Comparison of ENCODE assay signal across 2 cellular contexts in genomic region chr11:605286-606129, GRCh38.
TF ChIP-seq lines count a peak whose summit lies in the region.

No MANE protein-coding gene starts in this region.

TF ChIP-seq in SK-N-SH, 30 proteins besides CTCF, POLR2A, EP300 and RAD21:
- TF ChIP-seq RCOR1 (IDR thresholded peaks at IDR 0.05; ENCODE audit: low read length) (no peak), IRF3 (IDR thresholded peaks at IDR 0.05; ENCODE audit: low read depth, low read length) (no peak), GABPA (IDR thresholded peaks at IDR 0.05; ENCODE audit: low read depth) (no peak), GATA2 (CRISPR knock-in tag; IDR thresholded peaks at IDR 0.05) (no peak), NFIC (IDR thresholded peaks at IDR 0.05; ENCODE audit: borderline replicate concordance) (no peak), POLR2AphosphoS5 (IDR thresholded peaks at IDR 0.05; ENCODE audit: low read depth, low read length) (no peak), TAF1 (IDR thresholded peaks at IDR 0.05; ENCODE audit: borderline replicate concordance, low read depth, low read length) (no peak), RFX5 (IDR thresholded peaks at IDR 0.05; ENCODE audit: low read length) (no peak), ELF1 (IDR thresholded peaks at IDR 0.05) (no peak), YY1 (IDR thresholded peaks at IDR 0.05; ENCODE audit: low read depth) (no peak), MAX (IDR thresholded peaks at IDR 0.05; ENCODE audit: low read depth) (no peak), MEF2A (IDR thresholded peaks at IDR 0.05; ENCODE audit: borderline replicate concordance, low read depth) (no peak), TEAD4 (IDR thresholded peaks at IDR 0.05; ENCODE audit: borderline replicate concordance, insufficient read depth) (no peak)
- TF ChIP-seq, protein P1, sequence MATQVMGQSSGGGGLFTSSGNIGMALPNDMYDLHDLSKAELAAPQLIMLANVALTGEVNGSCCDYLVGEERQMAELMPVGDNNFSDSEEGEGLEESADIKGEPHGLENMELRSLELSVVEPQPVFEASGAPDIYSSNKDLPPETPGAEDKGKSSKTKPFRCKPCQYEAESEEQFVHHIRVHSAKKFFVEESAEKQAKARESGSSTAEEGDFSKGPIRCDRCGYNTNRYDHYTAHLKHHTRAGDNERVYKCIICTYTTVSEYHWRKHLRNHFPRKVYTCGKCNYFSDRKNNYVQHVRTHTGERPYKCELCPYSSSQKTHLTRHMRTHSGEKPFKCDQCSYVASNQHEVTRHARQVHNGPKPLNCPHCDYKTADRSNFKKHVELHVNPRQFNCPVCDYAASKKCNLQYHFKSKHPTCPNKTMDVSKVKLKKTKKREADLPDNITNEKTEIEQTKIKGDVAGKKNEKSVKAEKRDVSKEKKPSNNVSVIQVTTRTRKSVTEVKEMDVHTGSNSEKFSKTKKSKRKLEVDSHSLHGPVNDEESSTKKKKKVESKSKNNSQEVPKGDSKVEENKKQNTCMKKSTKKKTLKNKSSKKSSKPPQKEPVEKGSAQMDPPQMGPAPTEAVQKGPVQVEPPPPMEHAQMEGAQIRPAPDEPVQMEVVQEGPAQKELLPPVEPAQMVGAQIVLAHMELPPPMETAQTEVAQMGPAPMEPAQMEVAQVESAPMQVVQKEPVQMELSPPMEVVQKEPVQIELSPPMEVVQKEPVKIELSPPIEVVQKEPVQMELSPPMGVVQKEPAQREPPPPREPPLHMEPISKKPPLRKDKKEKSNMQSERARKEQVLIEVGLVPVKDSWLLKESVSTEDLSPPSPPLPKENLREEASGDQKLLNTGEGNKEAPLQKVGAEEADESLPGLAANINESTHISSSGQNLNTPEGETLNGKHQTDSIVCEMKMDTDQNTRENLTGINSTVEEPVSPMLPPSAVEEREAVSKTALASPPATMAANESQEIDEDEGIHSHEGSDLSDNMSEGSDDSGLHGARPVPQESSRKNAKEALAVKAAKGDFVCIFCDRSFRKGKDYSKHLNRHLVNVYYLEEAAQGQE (IDR thresholded peaks at IDR 0.05; ENCODE audit: low read depth, low read length) = no peak
- TF ChIP-seq, protein P2, sequence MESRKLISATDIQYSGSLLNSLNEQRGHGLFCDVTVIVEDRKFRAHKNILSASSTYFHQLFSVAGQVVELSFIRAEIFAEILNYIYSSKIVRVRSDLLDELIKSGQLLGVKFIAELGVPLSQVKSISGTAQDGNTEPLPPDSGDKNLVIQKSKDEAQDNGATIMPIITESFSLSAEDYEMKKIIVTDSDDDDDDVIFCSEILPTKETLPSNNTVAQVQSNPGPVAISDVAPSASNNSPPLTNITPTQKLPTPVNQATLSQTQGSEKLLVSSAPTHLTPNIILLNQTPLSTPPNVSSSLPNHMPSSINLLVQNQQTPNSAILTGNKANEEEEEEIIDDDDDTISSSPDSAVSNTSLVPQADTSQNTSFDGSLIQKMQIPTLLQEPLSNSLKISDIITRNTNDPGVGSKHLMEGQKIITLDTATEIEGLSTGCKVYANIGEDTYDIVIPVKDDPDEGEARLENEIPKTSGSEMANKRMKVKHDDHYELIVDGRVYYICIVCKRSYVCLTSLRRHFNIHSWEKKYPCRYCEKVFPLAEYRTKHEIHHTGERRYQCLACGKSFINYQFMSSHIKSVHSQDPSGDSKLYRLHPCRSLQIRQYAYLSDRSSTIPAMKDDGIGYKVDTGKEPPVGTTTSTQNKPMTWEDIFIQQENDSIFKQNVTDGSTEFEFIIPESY (IDR thresholded peaks at IDR 0.05; ENCODE audit: borderline replicate concordance, low read depth) = no peak

TF ChIP-seq in SK-N-SH treated with all-trans-retinoic acid at 6 μM for 48 hours, 23 proteins besides CTCF, POLR2A, EP300 and RAD21:
- TF ChIP-seq ZC3H10 (CRISPR knock-in tag; IDR thresholded peaks at IDR 0.05) (no peak), PPARA (CRISPR knock-in tag; IDR thresholded peaks at IDR 0.05; ENCODE audit: borderline replicate concordance) (no peak), TOX (CRISPR knock-in tag; IDR thresholded peaks at IDR 0.05; ENCODE audit: borderline replicate concordance) (no peak), SNAI2 (CRISPR knock-in tag; IDR thresholded peaks at IDR 0.05) (no peak), ZNF565 (CRISPR knock-in tag; conservative IDR thresholded peaks at IDR 0.05; ENCODE audit: low read depth) (no peak)
